29 cellular contexts compared by ENCODE assay signal in the genomic region with DNA sequence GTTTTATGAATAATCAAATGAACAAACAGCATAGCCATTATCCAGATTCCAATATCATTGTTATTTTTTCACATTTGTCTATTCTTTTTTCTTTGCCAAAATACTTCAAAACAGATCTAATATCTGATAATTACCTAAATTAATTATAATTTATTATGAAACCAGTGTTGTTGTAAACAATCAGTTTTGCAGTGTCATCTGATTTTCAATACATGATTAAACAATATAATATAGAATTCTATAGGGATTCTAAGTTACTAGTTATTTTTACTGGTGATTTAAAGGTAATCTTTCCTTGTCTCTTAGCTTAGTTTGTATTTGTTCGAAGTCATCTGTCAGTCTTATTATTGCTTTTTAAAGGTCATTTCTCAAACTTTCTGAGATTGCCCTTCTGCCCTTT.
"Had no signal": no experiment of that assay in that cellular context is flagged by ENCODE, and none has a peak within 500 bp of the region (broad histone marks: within the 10 kb centered on the region; RNA-seq: fewer than 3 reads in every experiment).

No MANE protein-coding gene starts in this region.

- H3K27ac Mint-ChIP-seq: mesothelial cell of epicardium; stimulated activated memory B cell treated with anti-CD40 and anti-IgM and Interleukin-4, amounts not matched to agents 10 μg/mL and 1 μg/mL and 100 μg/mL, for 72 hours; type B pancreatic cell had no signal

- H3K4me3 ChIP-seq: coronary artery, esophagus squamous epithelium, left lung, mucosa of descending colon, pancreas, sigmoid colon, testis, tibial artery had no signal

- H3K9me3 ChIP-seq: esophagus squamous epithelium, left lung, mucosa of descending colon, neutrophil, pancreas, sigmoid colon, testis, tibial artery had no signal

- H3K4me1 Mint-ChIP-seq: mesothelial cell of epicardium, neural crest cell had no signal

- FAIRE-seq: endometrium, pancreas had no signal

- H3K27me3 Mint-ChIP-seq: naive B cell; natural killer cell treated with Interleukin-12 subunit alpha and Interleukin-12 subunit beta and Interleukin-15 and Interleukin-18, amount 100 ng/mL, for 72 hours; stimulated activated memory B cell treated with anti-CD40 and anti-IgM and Interleukin-4, amounts not matched to agents 10 μg/mL and 1 μg/mL and 100 μg/mL, for 72 hours; type B pancreatic cell had no signal

- H3K4me1 ChIP-seq: esophagus squamous epithelium, left lung, pancreas, sigmoid colon, testis, tibial artery had no signal

- H3K4me3 Mint-ChIP-seq: mesothelial cell of epicardium; naive B cell; natural killer cell treated with Interleukin-12 subunit alpha and Interleukin-12 subunit beta and Interleukin-15 and Interleukin-18, amount 100 ng/mL, for 72 hours; neural crest cell; stimulated activated memory B cell treated with anti-CD40 and anti-IgM and Interleukin-4, amounts not matched to agents 10 μg/mL and 1 μg/mL and 100 μg/mL, for 72 hours; type B pancreatic cell had no signal

- ATAC-seq: left cardiac atrium; left lung; mucosa of descending colon; natural killer cell treated with Interleukin-12 subunit alpha and Interleukin-12 subunit beta and Interleukin-15 and Interleukin-18, amount 100 ng/mL, for 72 hours; pancreas; stimulated activated memory B cell treated with anti-CD40 and anti-IgM and Interleukin-4, amounts not matched to agents 10 μg/mL and 1 μg/mL and 100 μg/mL, for 72 hours; stimulated activated naive CD8-positive, alpha-beta T cell treated with anti-CD3 and anti-CD28 coated beads, Interleukin-15, Interleukin-2, amounts not matched to agents 100 U/mL and 50 U/mL, for 24 hours had no signal

- H3K27me3 ChIP-seq: esophagus squamous epithelium, left lung, neutrophil, pancreas, sigmoid colon, testis, tibial artery had no signal

- H3K9me3 Mint-ChIP-seq: naive B cell; natural killer cell treated with Interleukin-12 subunit alpha and Interleukin-12 subunit beta and Interleukin-15 and Interleukin-18, amount 100 ng/mL, for 72 hours; neural crest cell; stimulated activated memory B cell treated with anti-CD40 and anti-IgM and Interleukin-4, amounts not matched to agents 10 μg/mL and 1 μg/mL and 100 μg/mL, for 72 hours; type B pancreatic cell had no signal

- H3K27ac ChIP-seq: coronary artery, esophagus squamous epithelium, left lung, neutrophil, pancreas, sigmoid colon, testis, tibial artery had no signal

- DNase-seq: dermis blood vessel endothelial cell; effector memory CD4-positive, alpha-beta T cell; erythroblast; esophagus squamous epithelium; foreskin melanocyte; glutamatergic neuron; hypothalamus; left cardiac atrium; left lung; mesenchymal stem cell; mucosa of descending colon; naive B cell; pancreas; retina; sigmoid colon; stimulated activated CD4-positive, alpha-beta T cell treated with anti-CD3 and anti-CD28 coated beads, Interleukin-2, amount 100 ng/mL, for 24 hours; stimulated activated CD4-positive, alpha-beta T cell treated with anti-CD3 and anti-CD28 coated beads, Interleukin-4, amount 100 ng/mL, for 24 hours; stimulated activated naive CD8-positive, alpha-beta T cell treated with anti-CD3 and anti-CD28 coated beads, Interleukin-15, Interleukin-2, amounts not matched to agents 100 U/mL and 50 U/mL, for 24 hours; substantia nigra; testis; tibial artery had no signal
